ENCODE assay signal across 1 cellular context in the genomic region with DNA sequence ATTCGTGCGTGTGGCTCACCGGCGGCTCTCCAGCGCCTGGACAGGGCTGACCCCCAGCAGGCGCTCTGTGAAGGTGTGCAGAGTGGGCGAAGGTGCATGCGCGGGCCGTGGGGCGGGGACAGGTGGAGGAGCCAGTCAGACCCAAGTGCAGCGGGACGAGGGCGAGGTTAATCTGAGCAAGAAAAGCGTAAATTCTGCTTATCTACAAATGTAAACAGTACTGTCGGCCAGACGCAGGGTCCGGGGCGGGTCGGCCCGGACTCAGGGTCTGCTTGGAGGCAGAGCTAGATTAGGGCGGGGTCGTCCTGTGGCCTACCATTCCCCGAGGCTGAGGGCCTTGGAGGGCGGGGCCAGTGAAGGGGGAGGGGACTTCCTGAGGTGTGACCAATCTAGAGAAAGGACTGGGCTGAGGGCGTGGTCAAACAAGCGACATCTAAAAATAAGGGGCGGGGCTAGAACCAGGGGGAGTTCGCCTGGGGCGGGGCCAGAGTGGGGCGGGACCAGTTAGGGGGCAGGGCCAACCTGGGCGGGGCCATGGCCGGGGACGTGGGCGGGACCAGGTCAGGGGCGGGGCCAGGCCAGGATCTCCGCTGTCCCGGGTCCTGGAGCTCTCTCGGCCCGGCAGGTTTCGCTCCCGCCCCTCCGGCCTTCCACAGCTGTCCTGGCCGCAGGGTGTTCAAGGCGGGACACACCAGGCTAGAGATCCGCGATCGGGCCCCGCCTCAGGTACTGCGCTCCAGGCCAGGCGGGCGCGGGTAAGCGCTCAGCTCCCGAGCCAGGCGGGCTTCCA.
TF ChIP-seq lines count a peak whose summit lies in the region.

SEC14L5 (plus strand) TSS at position 611 of the 790 bp plus-strand sequence. CDS start 994 bp downstream, outside the sequence.

TF ChIP-seq in HepG2, 621 proteins besides CTCF, POLR2A, EP300 and RAD21 (continued from another document and continues in another):
- TF ChIP-seq ZHX2 (IDR thresholded peaks at IDR 0.05; ENCODE audit: low read depth) = no peak
- no peak for TF ChIP-seq ZHX2 (CRISPR knock-in tag; IDR thresholded peaks at IDR 0.05; ENCODE audit: borderline replicate concordance)
- no peak for TF ChIP-seq MAFF (IDR thresholded peaks at IDR 0.05; ENCODE audit: low read depth, low read length)
- TF ChIP-seq ZNF883 (CRISPR knock-in tag; IDR thresholded peaks at IDR 0.05; ENCODE audit: not compliant biosample characterization) = no peak
- no peak for TF ChIP-seq HOXD1 (CRISPR knock-in tag; IDR thresholded peaks at IDR 0.05)
- peak; percentile 45; the same call in 1 of the 2 replicates for TF ChIP-seq ZFP91 (CRISPR knock-in tag; IDR thresholded peaks at IDR 0.05; ENCODE audit: borderline replicate concordance)
- no peak for TF ChIP-seq ARID2 (CRISPR knock-in tag; IDR thresholded peaks at IDR 0.05; ENCODE audit: borderline replicate concordance)
- TF ChIP-seq GABPB1 (CRISPR knock-in tag; IDR thresholded peaks at IDR 0.05) = peak; percentile 63
- TF ChIP-seq, protein P1, sequence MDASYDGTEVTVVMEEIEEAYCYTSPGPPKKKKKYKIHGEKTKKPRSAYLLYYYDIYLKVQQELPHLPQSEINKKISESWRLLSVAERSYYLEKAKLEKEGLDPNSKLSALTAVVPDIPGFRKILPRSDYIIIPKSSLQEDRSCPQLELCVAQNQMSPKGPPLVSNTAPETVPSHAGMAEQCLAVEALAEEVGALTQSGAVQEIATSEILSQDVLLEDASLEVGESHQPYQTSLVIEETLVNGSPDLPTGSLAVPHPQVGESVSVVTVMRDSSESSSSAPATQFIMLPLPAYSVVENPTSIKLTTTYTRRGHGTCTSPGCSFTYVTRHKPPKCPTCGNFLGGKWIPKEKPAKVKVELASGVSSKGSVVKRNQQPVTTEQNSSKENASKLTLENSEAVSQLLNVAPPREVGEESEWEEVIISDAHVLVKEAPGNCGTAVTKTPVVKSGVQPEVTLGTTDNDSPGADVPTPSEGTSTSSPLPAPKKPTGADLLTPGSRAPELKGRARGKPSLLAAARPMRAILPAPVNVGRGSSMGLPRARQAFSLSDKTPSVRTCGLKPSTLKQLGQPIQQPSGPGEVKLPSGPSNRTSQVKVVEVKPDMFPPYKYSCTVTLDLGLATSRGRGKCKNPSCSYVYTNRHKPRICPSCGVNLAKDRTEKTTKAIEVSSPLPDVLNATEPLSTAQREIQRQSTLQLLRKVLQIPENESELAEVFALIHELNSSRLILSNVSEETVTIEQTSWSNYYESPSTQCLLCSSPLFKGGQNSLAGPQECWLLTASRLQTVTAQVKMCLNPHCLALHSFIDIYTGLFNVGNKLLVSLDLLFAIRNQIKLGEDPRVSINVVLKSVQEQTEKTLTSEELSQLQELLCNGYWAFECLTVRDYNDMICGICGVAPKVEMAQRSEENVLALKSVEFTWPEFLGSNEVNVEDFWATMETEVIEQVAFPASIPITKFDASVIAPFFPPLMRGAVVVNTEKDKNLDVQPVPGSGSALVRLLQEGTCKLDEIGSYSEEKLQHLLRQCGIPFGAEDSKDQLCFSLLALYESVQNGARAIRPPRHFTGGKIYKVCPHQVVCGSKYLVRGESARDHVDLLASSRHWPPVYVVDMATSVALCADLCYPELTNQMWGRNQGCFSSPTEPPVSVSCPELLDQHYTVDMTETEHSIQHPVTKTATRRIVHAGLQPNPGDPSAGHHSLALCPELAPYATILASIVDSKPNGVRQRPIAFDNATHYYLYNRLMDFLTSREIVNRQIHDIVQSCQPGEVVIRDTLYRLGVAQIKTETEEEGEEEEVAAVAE (CRISPR knock-in tag; IDR thresholded peaks at IDR 0.05; ENCODE audit: borderline replicate concordance) = no peak; the same call in 1 of the 2 replicates
- TF ChIP-seq ZNF670 (CRISPR knock-in tag; IDR thresholded peaks at IDR 0.05; ENCODE audit: borderline replicate concordance) = no peak
- no peak for TF ChIP-seq TCF12 (IDR thresholded peaks at IDR 0.05)
- no peak; the same call in 1 of the 2 replicates for TF ChIP-seq TCF12 (CRISPR knock-in tag; IDR thresholded peaks at IDR 0.05)
- TF ChIP-seq ZNF816 (CRISPR knock-in tag; IDR thresholded peaks at IDR 0.05; ENCODE audit: borderline replicate concordance) = no peak
- TF ChIP-seq PHB2 (IDR thresholded peaks at IDR 0.05; ENCODE audit: partially characterized antibody) = no peak
- no peak for TF ChIP-seq JUN (CRISPR knock-in tag; IDR thresholded peaks at IDR 0.05)
- TF ChIP-seq KLF13 (CRISPR knock-in tag; IDR thresholded peaks at IDR 0.05) = peak; percentile 90; the same call in 1 of the 2 replicates
- no peak for TF ChIP-seq JUNB (CRISPR knock-in tag; IDR thresholded peaks at IDR 0.05; ENCODE audit: borderline replicate concordance)
- no peak; the same call in 1 of the 2 replicates for TF ChIP-seq SMC3 (IDR thresholded peaks at IDR 0.05; ENCODE audit: low read length)
- TF ChIP-seq KLF16 (CRISPR knock-in tag; IDR thresholded peaks at IDR 0.05) = no peak
- no peak for TF ChIP-seq NFKBIZ (CRISPR knock-in tag; IDR thresholded peaks at IDR 0.05)
- TF ChIP-seq PAXIP1 (CRISPR knock-in tag; conservative IDR thresholded peaks at IDR 0.05) = peak; percentile 80
- TF ChIP-seq ZFP36 (IDR thresholded peaks at IDR 0.05; ENCODE audit: borderline replicate concordance, low read depth, low read length, partially characterized antibody) = no peak
- TF ChIP-seq ARID4A (CRISPR knock-in tag; IDR thresholded peaks at IDR 0.05; ENCODE audit: borderline replicate concordance) = peak; percentile 81; the same call in 1 of the 2 replicates
- TF ChIP-seq POGZ (CRISPR knock-in tag; IDR thresholded peaks at IDR 0.05) = 0 out of 2 replicates have a peak, but pooled peaks have one; percentile 12
- peak; percentile 25; the same call in 1 of the 2 replicates for TF ChIP-seq YEATS4 (CRISPR knock-in tag; IDR thresholded peaks at IDR 0.05; ENCODE audit: borderline replicate concordance)
- peak; percentile 21; the same call in 1 of the 2 replicates for TF ChIP-seq MNT (IDR thresholded peaks at IDR 0.05)
- TF ChIP-seq ZNF597 (CRISPR knock-in tag; IDR thresholded peaks at IDR 0.05) = no peak
